17 cellular contexts compared by ENCODE assay signal in genomic region chr2:207724113-207724512, GRCh38. TPM values are rescaled to one million over a fixed set of nuclear protein-coding genes. Genes with fewer than 3 reads are reported as not detected.
DNase-seq lines count a peak whose midpoint lies in the region; ATAC-seq, FAIRE-seq and TF ChIP-seq lines count a peak whose summit lies in the region.
"Had no signal": no experiment of that assay in that cellular context is flagged by ENCODE, and none has a peak within 500 bp of the region (broad histone marks: within the 10 kb centered on the region; RNA-seq: fewer than 3 reads in every experiment).

No MANE protein-coding gene starts in this region.

- no peak for TF ChIP-seq POLR2A in H54 (IDR thresholded peaks at IDR 0.05; ENCODE audit: low read depth, low read length)

- no peak for TF ChIP-seq CTCF in omental fat pad (IDR thresholded peaks at IDR 0.05)

- FAIRE-seq in H54 (lab: Jason Lieb, UNC) = peak; percentile 70
- FAIRE-seq: endometrium, HepG2 had no signal

- ATAC-seq in GM19025 (IDR thresholded peaks at IDR 0.05; ENCODE audit: low read depth, unreplicated experiment) (peak; percentile 56), HG03571 (IDR thresholded peaks at IDR 0.05; ENCODE audit: unreplicated experiment) (peak; percentile 74), omental fat pad (ENCODE audit: low FRiP score) (peak; percentile 20), HG02610 (IDR thresholded peaks at IDR 0.05; ENCODE audit: unreplicated experiment) (no peak)
- ATAC-seq: HepG2; naive thymus-derived CD8-positive, alpha-beta T cell had no signal

- no peak for DNase-seq in H54 (ENCODE audit: insufficient read length, low spot score)
- no peak for DNase-seq in omental fat pad (ENCODE audit: low spot score)
- no peak for DNase-seq in stimulated activated CD4-positive, alpha-beta T cell treated with anti-CD3 and anti-CD28 coated beads, Interleukin-4, amount 100 ng/mL, for 24 hours
- no peak for DNase-seq in DMS79 (lab: John Stamatoyannopoulos, UW)
- DNase-seq: activated CD4-positive, alpha-beta T cell treated with anti-CD3 and anti-CD28 coated beads, Interleukin-2, amount 50 U/mL, for 1 hour; cerebellar nuclear complex; foreskin melanocyte; HFFc6; lower lobe of right lung; naive thymus-derived CD8-positive, alpha-beta T cell; NCI-H82; SHP77 treated with DMSO at 0.1 percent for 48 hours had no signal

RNA-seq across cellular contexts. Expression of gene CCNYL1, which starts 12.7 kb away (rescaled TPM):
- 10 to 100 TPM; 23.2 to 58.4 (median 26.0) TPM for total RNA-seq in omental fat pad

RNA-seq across cellular contexts. Expression of gene FZD5, which starts 45.6 kb away (rescaled TPM):
- total RNA-seq in omental fat pad = 10 to 100 TPM in 3 of 4 donors, 1 to 10 TPM in 1; 7.1 to 21.7 (median 18.1) TPM
